ENCODE assay signal across 17 cellular contexts in the genomic region with DNA sequence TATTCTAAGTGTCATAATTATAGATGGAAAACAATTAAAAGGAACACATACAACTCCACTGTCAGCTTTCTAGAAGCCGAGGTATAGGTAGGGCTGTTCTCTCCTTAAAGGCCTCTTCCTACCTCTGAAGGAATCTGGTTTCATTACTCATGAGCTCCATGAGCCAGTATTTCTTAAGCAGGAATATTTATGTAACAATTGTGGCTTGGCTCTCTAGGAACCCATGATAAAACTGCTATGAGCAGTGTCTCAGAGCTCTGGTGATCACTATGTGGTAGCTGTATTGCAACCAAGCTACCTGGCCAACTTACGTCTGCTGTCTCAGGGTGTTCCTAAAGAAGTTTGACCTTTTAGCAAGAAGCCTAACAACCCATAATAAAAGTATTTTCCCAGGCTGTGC.
DNase-seq lines count a peak whose midpoint lies in the region; ATAC-seq and TF ChIP-seq lines count a peak whose summit lies in the region.
"Had no signal": no experiment of that assay in that cellular context is flagged by ENCODE, and none has a peak within 500 bp of the region (broad histone marks: within the 10 kb centered on the region; RNA-seq: fewer than 3 reads in every experiment).

No MANE protein-coding gene starts in this region.

- DNase-seq in NCI-H2227 (lab: John Stamatoyannopoulos, UW; ENCODE audit: unreplicated experiment): peak; percentile 3
- no peak for DNase-seq in NCI-H2227 treated with DMSO at 0.1 percent for 48 hours (lab: John Stamatoyannopoulos, UW)
- peak; percentile 7 for DNase-seq in mammary epithelial cell
- DNase-seq in fibroblast of peridontal ligament (ENCODE audit: extremely low read depth): peak; percentile 22
- no peak for DNase-seq in AG08396 (ENCODE audit: low spot score)
- DNase-seq in effector memory CD8-positive, alpha-beta T cell: no peak
- DNase-seq: DMS 273 treated with DMSO at 0.1 percent for 48 hours, KBM-7, NCI-H1694 treated with DMSO at 0.1 percent for 48 hours, NCI-H524, PC-3, RPMI8226, SHP77 treated with DMSO at 0.1 percent for 48 hours had no signal

- H3K27ac Mint-ChIP-seq in effector memory CD8-positive, alpha-beta T cell: no peak overlapping the region
- H3K27ac Mint-ChIP-seq: B cell had no signal

- H3K27ac ChIP-seq in mammary epithelial cell (ENCODE audit: insufficient read depth, low read depth, low read length) (no peak overlapping the region), urinary bladder (ENCODE audit: low read depth) (peak overlapping the region; percentile 2)
- H3K27ac ChIP-seq: 22Rv1 had no signal

- no peaks in the 10 kb centered on the region for H3K9me3 ChIP-seq in mammary epithelial cell (replicated peaks; ENCODE audit: insufficient read depth, low read length)

- TF ChIP-seq CTCF in mammary epithelial cell (conservative IDR thresholded peaks at IDR 0.05 in 1 of 2, IDR thresholded peaks at IDR 0.05 in 1 of 2; ENCODE audit: extremely low read depth in 1 of 2, insufficient read depth in 1 of 2, low read depth in 1 of 2, low read length in 2 of 2): no peak

- CTCF ChIA-PET in mammary epithelial cell (lab: Charles Lee; ENCODE audit: low non-redundant PET): no interaction called here

- no TSS peak for BruUV-seq in mammary epithelial cell (replicated peaks; lab: Mats Ljungman, UMichigan)

- H3K4me1 ChIP-seq in mammary epithelial cell (ENCODE audit: insufficient read depth, low read length) (no peaks in the 10 kb centered on the region), urinary bladder (ENCODE audit: insufficient read depth) (no peaks in the 10 kb centered on the region)

- dilution Hi-C loops in mammary epithelial cell (cut with HindIII; ENCODE audit: low sequenced_read_pairs): no loop called here

- no peaks in the 10 kb centered on the region for H3K9me3 Mint-ChIP-seq in effector memory CD8-positive, alpha-beta T cell

- intact Hi-C loops in mammary epithelial cell (cut with micrococcal nuclease): no loop called here

- H4K20me1 ChIP-seq in mammary epithelial cell (ENCODE audit: insufficient read depth, low read length): no peaks in the 10 kb centered on the region

- no peaks in the 10 kb centered on the region for H3K27me3 Mint-ChIP-seq in effector memory CD8-positive, alpha-beta T cell

- H3K4me3 ChIP-seq in mammary epithelial cell (replicated peaks in 1 of 3; ENCODE audit: insufficient read depth in 1 of 3, low read depth in 2 of 3, low read length in 3 of 3): no peak overlapping the region
- H3K4me3 ChIP-seq in urinary bladder (ENCODE audit: low read depth, low read length): no peak overlapping the region

- no peaks in the 10 kb centered on the region for H3K4me1 Mint-ChIP-seq in effector memory CD8-positive, alpha-beta T cell (ENCODE audit: low read depth in 2 of 2)
- H3K4me1 Mint-ChIP-seq: B cell had no signal

- no peaks in the 10 kb centered on the region for H3K79me2 ChIP-seq in mammary epithelial cell (ENCODE audit: insufficient read depth, low read length)

- H3K36me3 ChIP-seq in mammary epithelial cell (ENCODE audit: insufficient read depth, low read length) (no peaks in the 10 kb centered on the region), urinary bladder (ENCODE audit: insufficient read depth) (no peaks in the 10 kb centered on the region)

- no peak overlapping the region for H3K4me3 Mint-ChIP-seq in effector memory CD8-positive, alpha-beta T cell
- H3K4me3 Mint-ChIP-seq: B cell had no signal

- peaks cover 4% of the 10 kb centered on the region for H3K27me3 ChIP-seq in mammary epithelial cell (ENCODE audit: insufficient read depth, low read length)

- H2AFZ ChIP-seq in mammary epithelial cell (ENCODE audit: low read depth, low read length): no peak overlapping the region

- H3K36me3 Mint-ChIP-seq in effector memory CD8-positive, alpha-beta T cell (ENCODE audit: insufficient read depth): no peaks in the 10 kb centered on the region

- in situ Hi-C loops in mammary epithelial cell (cut with MboI; ENCODE audit: low sequenced_read_pairs in 2 of 2): no loop called here

- ATAC-seq in effector memory CD8-positive, alpha-beta T cell (replicated peaks): no peak
- ATAC-seq in HG03521 (IDR thresholded peaks at IDR 0.05; ENCODE audit: unreplicated experiment): no peak
- ATAC-seq: PC-3 had no signal

- H3K9ac ChIP-seq in mammary epithelial cell (ENCODE audit: insufficient read depth, low read length): no peak overlapping the region

- 79% methylated on average over 2 of the region's 2 CpGs for whole genome bisulfite sequencing in mammary epithelial cell (ENCODE audit: low coverage, missing lambda C conversion rate)
- WGBS in urinary bladder: 79% methylated on average over 2 of the region's 2 CpGs

- H3K4me2 ChIP-seq in mammary epithelial cell (ENCODE audit: insufficient read depth, low read depth, low read length): no peak overlapping the region

Comparison
In these comparisons a context has a peak if more than half of its experiments do, and no peak if none do; other contexts are left out.
1. DNase-seq: peak in NCI-H2227 (single experiment), mammary epithelial cell (single experiment) and fibroblast of peridontal ligament (single experiment); none in NCI-H2227 treated with DMSO at 0.1 percent for 48 hours (single experiment), AG08396 (single experiment) and effector memory CD8-positive, alpha-beta T cell (0 of 3).